Comparison of ENCODE assay signal across 8 cellular contexts in genomic region chr10:89351402-89352038, GRCh38. TPM values are rescaled to one million over a fixed set of nuclear protein-coding genes. Genes with fewer than 3 reads are reported as not detected.
DNase-seq lines count a peak whose midpoint lies in the region; ATAC-seq and TF ChIP-seq lines count a peak whose summit lies in the region.

No MANE protein-coding gene starts in this region.

- H3K27me3 ChIP-seq in ascending aorta (no peaks in the 10 kb centered on the region), aorta (ENCODE audit: control insufficient read depth in 1 of 2, insufficient read depth in 2 of 2, low read length in 1 of 2) (no peaks in the 10 kb centered on the region)

- no peak overlapping the region for H3K4me3 Mint-ChIP-seq in activated CD4-positive, alpha-beta T cell treated with anti-CD3 and anti-CD28 coated beads, Interleukin-2, amount 10 ng/mL, durations not matched to agents 24 days and 14 days
- H3K4me3 Mint-ChIP-seq in activated T-helper 1 cell treated with anti-CD3 and anti-CD28 coated beads, Interleukin-12 subunit alpha, Interleukin-12 subunit beta, Interleukin-2, Interleukin-4 antibody, amounts not matched to agents 30 ng/mL and 10 ng/mL and 1 ng/mL, durations not matched to agents 14 hours and 24 hours and 36 hours: no peak overlapping the region

- H3K27ac ChIP-seq in ascending aorta (peak overlapping the region; percentile 85 to 89), aorta (ENCODE audit: low read depth in 1 of 2, low read length in 2 of 2) (peak overlapping the region; percentile 99)

- no peak for TF ChIP-seq CTCF in ascending aorta (IDR thresholded peaks at IDR 0.05)

- intact Hi-C loops in activated CD4-positive, alpha-beta T cell treated with anti-CD3 and anti-CD28 coated beads, Interleukin-2, amount 10 ng/mL, durations not matched to agents 24 days and 14 days (cut with micrococcal nuclease): loop anchor here (1.0 to 2.0 kb wide), 2 partner anchors 13 to 41 kb away; partner anchors contain the start of gene IFIT1
- intact Hi-C loops in ascending aorta (cut with DNase I) (loop anchor here (2.0 to 5.0 kb wide), 2 partner anchors 23 to 74 kb away; no protein-coding TSS in a partner anchor), aorta (cut with DNase I) (loop anchor here in 1 of 2 donors (5.0 kb wide), 1 partner anchor 69 kb away; no protein-coding TSS in a partner anchor)
- intact Hi-C loops in activated T-helper 1 cell treated with anti-CD3 and anti-CD28 coated beads, Interleukin-12 subunit alpha, Interleukin-12 subunit beta, Interleukin-2, Interleukin-4 antibody, amounts not matched to agents 30 ng/mL and 10 ng/mL and 1 ng/mL, durations not matched to agents 14 hours and 24 hours and 36 hours (cut with micrococcal nuclease): loop anchor here (1.0 kb wide), 1 partner anchor 41 kb away; the partner anchor contains the start of gene IFIT1

- peak; percentile 77 for ATAC-seq in HG03097 (IDR thresholded peaks at IDR 0.05; ENCODE audit: low FRiP score, unreplicated experiment)
- ATAC-seq in aorta (ENCODE audit: low FRiP score): peak; percentile 47

- peak; percentile 72 for DNase-seq in activated CD4-positive, alpha-beta T cell treated with anti-CD3 and anti-CD28 coated beads, Interleukin-2, amount 10 ng/mL, durations not matched to agents 24 days and 14 days
- no peak for DNase-seq in activated CD4-positive, alpha-beta T cell treated with anti-CD3 and anti-CD28 coated beads for 4 hours
- DNase-seq in ascending aorta (ENCODE audit: low spot score in 2 of 2): no peak
- peak; percentile 19 to 39 for DNase-seq in lung microvascular endothelial cell (ENCODE audit: low read depth in 2 of 2)
- DNase-seq in aorta: no peak
- DNase-seq in NCI-H446 treated with DMSO at 0.1 percent for 48 hours (lab: John Stamatoyannopoulos, UW): no peak
- no peak for DNase-seq in activated T-helper 1 cell treated with anti-CD3 and anti-CD28 coated beads, Interleukin-12 subunit alpha, Interleukin-12 subunit beta, Interleukin-2, Interleukin-4 antibody, amounts not matched to agents 30 ng/mL and 10 ng/mL and 1 ng/mL, durations not matched to agents 14 hours and 24 hours and 36 hours (ENCODE audit: low spot score)

- H3K9me3 ChIP-seq in ascending aorta (no peaks in the 10 kb centered on the region), aorta (ENCODE audit: control insufficient read depth, low read length) (no peaks in the 10 kb centered on the region)

- no peaks in the 10 kb centered on the region for H3K9me3 Mint-ChIP-seq in activated CD4-positive, alpha-beta T cell treated with anti-CD3 and anti-CD28 coated beads, Interleukin-2, amount 10 ng/mL, durations not matched to agents 24 days and 14 days
- peaks cover 3% of the 10 kb centered on the region for H3K9me3 Mint-ChIP-seq in activated T-helper 1 cell treated with anti-CD3 and anti-CD28 coated beads, Interleukin-12 subunit alpha, Interleukin-12 subunit beta, Interleukin-2, Interleukin-4 antibody, amounts not matched to agents 30 ng/mL and 10 ng/mL and 1 ng/mL, durations not matched to agents 14 hours and 24 hours and 36 hours

- H3K36me3 Mint-ChIP-seq in activated CD4-positive, alpha-beta T cell treated with anti-CD3 and anti-CD28 coated beads, Interleukin-2, amount 10 ng/mL, durations not matched to agents 24 days and 14 days (ENCODE audit: low read depth): no peaks in the 10 kb centered on the region
- no peaks in the 10 kb centered on the region for H3K36me3 Mint-ChIP-seq in activated T-helper 1 cell treated with anti-CD3 and anti-CD28 coated beads, Interleukin-12 subunit alpha, Interleukin-12 subunit beta, Interleukin-2, Interleukin-4 antibody, amounts not matched to agents 30 ng/mL and 10 ng/mL and 1 ng/mL, durations not matched to agents 14 hours and 24 hours and 36 hours (ENCODE audit: low read depth)

- peaks cover 0 to 35% of the 10 kb centered on the region in 2 donors for H3K4me1 ChIP-seq in ascending aorta
- peaks cover 0 to 4% of the 10 kb centered on the region in 2 donors for H3K4me1 ChIP-seq in aorta (ENCODE audit: control insufficient read depth in 1 of 2, insufficient read depth in 2 of 2, low read length in 2 of 2)

- H3K4me1 Mint-ChIP-seq in activated CD4-positive, alpha-beta T cell treated with anti-CD3 and anti-CD28 coated beads, Interleukin-2, amount 10 ng/mL, durations not matched to agents 24 days and 14 days: peaks cover 18% of the 10 kb centered on the region
- peaks cover 29% of the 10 kb centered on the region for H3K4me1 Mint-ChIP-seq in activated T-helper 1 cell treated with anti-CD3 and anti-CD28 coated beads, Interleukin-12 subunit alpha, Interleukin-12 subunit beta, Interleukin-2, Interleukin-4 antibody, amounts not matched to agents 30 ng/mL and 10 ng/mL and 1 ng/mL, durations not matched to agents 14 hours and 24 hours and 36 hours (ENCODE audit: low read depth)

- H3K36me3 ChIP-seq in ascending aorta (no peaks in the 10 kb centered on the region), aorta (ENCODE audit: control insufficient read depth in 1 of 2, insufficient read depth in 2 of 2, low read length in 1 of 2) (no peaks in the 10 kb centered on the region)

- H3K27ac Mint-ChIP-seq in activated CD4-positive, alpha-beta T cell treated with anti-CD3 and anti-CD28 coated beads, Interleukin-2, amount 10 ng/mL, durations not matched to agents 24 days and 14 days: no peak overlapping the region
- no peak overlapping the region for H3K27ac Mint-ChIP-seq in activated T-helper 1 cell treated with anti-CD3 and anti-CD28 coated beads, Interleukin-12 subunit alpha, Interleukin-12 subunit beta, Interleukin-2, Interleukin-4 antibody, amounts not matched to agents 30 ng/mL and 10 ng/mL and 1 ng/mL, durations not matched to agents 14 hours and 24 hours and 36 hours

- H3K4me3 ChIP-seq in ascending aorta (peak overlapping the region; percentile 22 to 27), aorta (ENCODE audit: low read length in 2 of 2) (no peak overlapping the region)

- 6 to 9% methylated on average over 7 of the region's 7 CpGs for WGBS in aorta, 2 donors

- H3K27me3 Mint-ChIP-seq in activated CD4-positive, alpha-beta T cell treated with anti-CD3 and anti-CD28 coated beads, Interleukin-2, amount 10 ng/mL, durations not matched to agents 24 days and 14 days: peaks cover 59% of the 10 kb centered on the region
- H3K27me3 Mint-ChIP-seq in activated T-helper 1 cell treated with anti-CD3 and anti-CD28 coated beads, Interleukin-12 subunit alpha, Interleukin-12 subunit beta, Interleukin-2, Interleukin-4 antibody, amounts not matched to agents 30 ng/mL and 10 ng/mL and 1 ng/mL, durations not matched to agents 14 hours and 24 hours and 36 hours (ENCODE audit: insufficient read depth): peaks cover 53% of the 10 kb centered on the region

RNA-seq across cellular contexts. Expression of gene IFIT3, which starts 23.7 kb away (rescaled TPM):
- 0.83 and 1.0 TPM in 2 replicates for total RNA-seq in activated CD4-positive, alpha-beta T cell treated with anti-CD3 and anti-CD28 coated beads, Interleukin-2, amount 10 ng/mL, durations not matched to agents 24 days and 14 days
- total RNA-seq in ascending aorta (1.9 TPM), lung microvascular endothelial cell (5.7 and 8.1 TPM in 2 replicates), aorta (10 to 100 TPM; 14.2 to 19.0 TPM)
- 10 to 100 TPM; 15.0 to 15.7 TPM for polyA plus RNA-seq in aorta
- total RNA-seq in activated T-helper 1 cell treated with anti-CD3 and anti-CD28 coated beads, Interleukin-12 subunit alpha, Interleukin-12 subunit beta, Interleukin-2, Interleukin-4 antibody, amounts not matched to agents 30 ng/mL and 10 ng/mL and 1 ng/mL, durations not matched to agents 14 hours and 24 hours and 36 hours: 0.83 and 0.91 TPM in 2 replicates

RNA-seq across cellular contexts. Expression of gene IFIT1B, which starts 26.3 kb away (rescaled TPM):
- total RNA-seq in activated CD4-positive, alpha-beta T cell treated with anti-CD3 and anti-CD28 coated beads, Interleukin-2, amount 10 ng/mL, durations not matched to agents 24 days and 14 days: not detected in 2 replicates
- total RNA-seq in ascending aorta: not detected
- not detected in 2 replicates for total RNA-seq in lung microvascular endothelial cell
- under 1 TPM; 0.16 to 0.87 TPM for total RNA-seq in aorta
- not detected for polyA plus RNA-seq in aorta
- not detected in 2 replicates for total RNA-seq in activated T-helper 1 cell treated with anti-CD3 and anti-CD28 coated beads, Interleukin-12 subunit alpha, Interleukin-12 subunit beta, Interleukin-2, Interleukin-4 antibody, amounts not matched to agents 30 ng/mL and 10 ng/mL and 1 ng/mL, durations not matched to agents 14 hours and 24 hours and 36 hours

RNA-seq across cellular contexts. Expression of gene IFIT1, which starts 40.9 kb away (rescaled TPM):
- total RNA-seq in activated CD4-positive, alpha-beta T cell treated with anti-CD3 and anti-CD28 coated beads, Interleukin-2, amount 10 ng/mL, durations not matched to agents 24 days and 14 days: 0.58 and 1.0 TPM in 2 replicates
- total RNA-seq in ascending aorta (28.5 TPM), lung microvascular endothelial cell (0.20 and 0.87 TPM in 2 replicates), aorta (10 to 100 TPM; 13.2 to 17.9 TPM)
- 10 to 100 TPM; 13.6 to 17.7 TPM for polyA plus RNA-seq in aorta
- 0.39 and 0.59 TPM in 2 replicates for total RNA-seq in activated T-helper 1 cell treated with anti-CD3 and anti-CD28 coated beads, Interleukin-12 subunit alpha, Interleukin-12 subunit beta, Interleukin-2, Interleukin-4 antibody, amounts not matched to agents 30 ng/mL and 10 ng/mL and 1 ng/mL, durations not matched to agents 14 hours and 24 hours and 36 hours

RNA-seq across cellular contexts. Expression of gene IFIT2, which starts 49.7 kb away (rescaled TPM):
- total RNA-seq in activated CD4-positive, alpha-beta T cell treated with anti-CD3 and anti-CD28 coated beads, Interleukin-2, amount 10 ng/mL, durations not matched to agents 24 days and 14 days: 0.40 and 0.54 TPM in 2 replicates
- total RNA-seq in ascending aorta (0.85 TPM), lung microvascular endothelial cell (3.1 and 8.1 TPM in 2 replicates), aorta (10 to 100 TPM in 1 of 2 donors, 1 to 10 TPM in 1; 4.6 to 11.9 TPM)
- 10 to 100 TPM; 10.8 to 11.3 TPM for polyA plus RNA-seq in aorta
- total RNA-seq in activated T-helper 1 cell treated with anti-CD3 and anti-CD28 coated beads, Interleukin-12 subunit alpha, Interleukin-12 subunit beta, Interleukin-2, Interleukin-4 antibody, amounts not matched to agents 30 ng/mL and 10 ng/mL and 1 ng/mL, durations not matched to agents 14 hours and 24 hours and 36 hours: 0.34 and 0.47 TPM in 2 replicates

Comparison
In these comparisons a context has a peak if more than half of its experiments do, and no peak if none do; other contexts are left out.
1. DNase-seq: peak in activated CD4-positive, alpha-beta T cell treated with anti-CD3 and anti-CD28 coated beads, Interleukin-2, amount 10 ng/mL, durations not matched to agents 24 days and 14 days (single experiment) and lung microvascular endothelial cell (2 of 2); none in activated CD4-positive, alpha-beta T cell treated with anti-CD3 and anti-CD28 coated beads for 4 hours (0 of 2), ascending aorta (0 of 2), aorta (0 of 2), NCI-H446 treated with DMSO at 0.1 percent for 48 hours (single experiment) and activated T-helper 1 cell treated with anti-CD3 and anti-CD28 coated beads, Interleukin-12 subunit alpha, Interleukin-12 subunit beta, Interleukin-2, Interleukin-4 antibody, amounts not matched to agents 30 ng/mL and 10 ng/mL and 1 ng/mL, durations not matched to agents 14 hours and 24 hours and 36 hours (single experiment).
2. H3K4me3 ChIP-seq: peak in ascending aorta (2 of 2); none in aorta (0 of 2).